Comparison of ENCODE assay signal across 1 cellular context in genomic region chr6:85459224-85459901, GRCh38.
TF ChIP-seq lines count a peak whose summit lies in the region.

No MANE protein-coding gene starts in this region.

TF ChIP-seq in GM12878, 131 proteins besides CTCF, POLR2A, EP300 and RAD21:
- no peak for TF ChIP-seq RUNX3 (IDR thresholded peaks at IDR 0.05; ENCODE audit: low read length)
- TF ChIP-seq PML (IDR thresholded peaks at IDR 0.05; ENCODE audit: low read length): no peak
- TF ChIP-seq MTA2 (IDR thresholded peaks at IDR 0.05; ENCODE audit: low read depth): no peak
- no peak for TF ChIP-seq CHD2 (IDR thresholded peaks at IDR 0.05; ENCODE audit: borderline replicate concordance, low read depth, low read length)
- no peak for TF ChIP-seq NKRF (conservative IDR thresholded peaks at IDR 0.05)
- no peak for TF ChIP-seq REST (IDR thresholded peaks at IDR 0.05; ENCODE audit: low read depth, low read length)
- TF ChIP-seq POLR2AphosphoS5 (IDR thresholded peaks at IDR 0.05; ENCODE audit: low read length): no peak
- TF ChIP-seq SMARCA5 (IDR thresholded peaks at IDR 0.05): no peak
- no peak for TF ChIP-seq MEF2A (IDR thresholded peaks at IDR 0.05; ENCODE audit: insufficient read depth, low read depth, low read length)
- no peak for TF ChIP-seq NR2C1 (IDR thresholded peaks at IDR 0.05)
- TF ChIP-seq NR2C2 (IDR thresholded peaks at IDR 0.05; ENCODE audit: borderline replicate concordance, control insufficient read depth, insufficient read length, low read depth): no peak
TF ChIP-seq in GM12878: peak in this region for 0.
